ENCODE assay signal across 8 cellular contexts in genomic region chr11:8717876-8718753, GRCh38. TPM values are rescaled to one million over a fixed set of nuclear protein-coding genes. Genes with fewer than 3 reads are reported as not detected.
DNase-seq lines count a peak whose midpoint lies in the region; ATAC-seq, FAIRE-seq and TF ChIP-seq lines count a peak whose summit lies in the region.

No MANE protein-coding gene starts in this region.

- POLR2A ChIA-PET in MCF 10A (lab: Yijun Ruan, JAX): interaction anchor here (0.6 to 2.1 kb wide), 7 partner anchors 27 to 501 kb away, joined by 3 to 19 read pairs (median 3); a partner anchor contains a TSS
- POLR2A ChIA-PET in activated CD4-positive, alpha-beta T cell treated with anti-CD3 and anti-CD28 coated beads, Interleukin-2, amount 10 ng/mL, durations not matched to agents 7 days and 5 days (lab: Charles Lee): no interaction called here

- H3K9ac ChIP-seq in HUES64 (ENCODE audit: low read depth, low read length): peak overlapping the region; percentile 45; the same call in 1 of the 2 replicates

- peak; percentile 78 for DNase-seq in AG09309 (ENCODE audit: low read depth)
- DNase-seq in MCF 10A (ENCODE audit: unreplicated experiment): peak; percentile 78
- DNase-seq in lung (ENCODE audit: low spot score): peak; percentile 67
- peak; percentile 80 for DNase-seq in urothelium cell line (ENCODE audit: low spot score)
- DNase-seq in activated CD4-positive, alpha-beta T cell treated with anti-CD3 and anti-CD28 coated beads, Interleukin-2, amount 10 ng/mL, durations not matched to agents 7 days and 5 days: no peak
- DNase-seq in stimulated activated CD8-positive, alpha-beta memory T cell treated with anti-CD3 and anti-CD28 coated beads, Interleukin-4, amount 100 ng/mL, for 48 hours: no peak

- H3K9me3 Mint-ChIP-seq in MCF 10A (ENCODE audit: unreplicated experiment): no peaks in the 10 kb centered on the region
- H3K9me3 Mint-ChIP-seq in activated CD4-positive, alpha-beta T cell treated with anti-CD3 and anti-CD28 coated beads, Interleukin-2, amount 10 ng/mL, durations not matched to agents 7 days and 5 days: no peaks in the 10 kb centered on the region

- BruUV-seq in MCF 10A (replicated peaks; lab: Mats Ljungman, UMichigan): no TSS peak

- H3K27ac ChIP-seq in HUES64 (ENCODE audit: low read depth, low read length) (peak overlapping the region; percentile 60), lung (ENCODE audit: low read depth in 1 of 2, low read length in 1 of 2) (peak overlapping the region; percentile 78 to 81)

- 71% methylated on average over 7 of the region's 11 CpGs for WGBS in HUES64
- WGBS in lung, 2 donors: 30 to 48% methylated on average over 11 of the region's 11 CpGs

- intact Hi-C loops in MCF 10A (cut with micrococcal nuclease): loop anchor here (2.0 kb wide), 1 partner anchor 49 kb away; no protein-coding TSS in a partner anchor

- H3K36me3 ChIP-seq in HUES64 (ENCODE audit: insufficient read depth, low read length): peaks cover 26% of the 10 kb centered on the region; the same call in 1 of the 2 replicates
- peaks cover 0 to 13% of the 10 kb centered on the region in 2 donors for H3K36me3 ChIP-seq in lung (ENCODE audit: control insufficient read depth in 2 of 2, insufficient read depth in 2 of 2, low read length in 2 of 2)

- no peak overlapping the region for H3K4me3 ChIP-seq in AG09309 (ENCODE audit: control insufficient read depth, low read depth, low read length)
- H3K4me3 ChIP-seq in HUES64 (ENCODE audit: low read length): no peak overlapping the region
- H3K4me3 ChIP-seq in lung: no peak overlapping the region

- H3K4me1 Mint-ChIP-seq in MCF 10A (ENCODE audit: insufficient read depth, unreplicated experiment): peaks cover 43% of the 10 kb centered on the region
- H3K4me1 Mint-ChIP-seq in activated CD4-positive, alpha-beta T cell treated with anti-CD3 and anti-CD28 coated beads, Interleukin-2, amount 10 ng/mL, durations not matched to agents 7 days and 5 days: no peaks in the 10 kb centered on the region

- peak overlapping the region; percentile 15 for H3K4me3 Mint-ChIP-seq in MCF 10A (ENCODE audit: unreplicated experiment)
- H3K4me3 Mint-ChIP-seq in activated CD4-positive, alpha-beta T cell treated with anti-CD3 and anti-CD28 coated beads, Interleukin-2, amount 10 ng/mL, durations not matched to agents 7 days and 5 days: no peak overlapping the region

- CTCF ChIA-PET in MCF 10A (lab: Yijun Ruan, JAX): interaction anchor here (0.9 to 1.8 kb wide), 3 partner anchors 22 to 242 kb away, joined by 3 to 7 read pairs (median 3); no protein-coding TSS in a partner anchor
- CTCF ChIA-PET in activated CD4-positive, alpha-beta T cell treated with anti-CD3 and anti-CD28 coated beads, Interleukin-2, amount 10 ng/mL, durations not matched to agents 7 days and 5 days (lab: Charles Lee): interaction anchor here (2.0 kb wide), 1 partner anchor 242 kb away, joined by 4 read pairs; no protein-coding TSS in a partner anchor

- TF ChIP-seq CTCF in AG09309 (IDR thresholded peaks at IDR 0.05; ENCODE audit: control insufficient read depth, insufficient read depth, low read depth, low read length, missing control alignments) (no peak), MCF 10A (IDR thresholded peaks at IDR 0.05; ENCODE audit: unreplicated experiment) (no peak), lung (IDR thresholded peaks at IDR 0.05; ENCODE audit: control extremely low read depth, extremely low read depth) (no peak)

- H3K27me3 ChIP-seq in HUES64 (ENCODE audit: insufficient read depth, low read length) (no peaks in the 10 kb centered on the region), lung (ENCODE audit: control insufficient read depth, insufficient read depth) (no peaks in the 10 kb centered on the region)

- H3K27me3 Mint-ChIP-seq in MCF 10A (ENCODE audit: insufficient read depth, unreplicated experiment): no peaks in the 10 kb centered on the region
- H3K27me3 Mint-ChIP-seq in activated CD4-positive, alpha-beta T cell treated with anti-CD3 and anti-CD28 coated beads, Interleukin-2, amount 10 ng/mL, durations not matched to agents 7 days and 5 days: peaks cover 3% of the 10 kb centered on the region

- H3K27ac Mint-ChIP-seq in MCF 10A (ENCODE audit: low read depth, unreplicated experiment): peak overlapping the region; percentile 71
- no peak overlapping the region for H3K27ac Mint-ChIP-seq in activated CD4-positive, alpha-beta T cell treated with anti-CD3 and anti-CD28 coated beads, Interleukin-2, amount 10 ng/mL, durations not matched to agents 7 days and 5 days

- peaks cover 26% of the 10 kb centered on the region for H3K36me3 Mint-ChIP-seq in MCF 10A (ENCODE audit: insufficient read depth, unreplicated experiment)
- no peaks in the 10 kb centered on the region for H3K36me3 Mint-ChIP-seq in activated CD4-positive, alpha-beta T cell treated with anti-CD3 and anti-CD28 coated beads, Interleukin-2, amount 10 ng/mL, durations not matched to agents 7 days and 5 days (ENCODE audit: low read depth)

- H3K4me1 ChIP-seq in HUES64 (ENCODE audit: insufficient read depth, low read length): peaks cover 45% of the 10 kb centered on the region
- peaks cover 29 to 44% of the 10 kb centered on the region in 2 donors for H3K4me1 ChIP-seq in lung (ENCODE audit: control insufficient read depth in 2 of 2, insufficient read depth in 2 of 2, low read length in 2 of 2)

- ATAC-seq in lung (ENCODE audit: insufficient read depth, low FRiP score) (peak; percentile 4), HG03095 (IDR thresholded peaks at IDR 0.05; ENCODE audit: unreplicated experiment) (no peak)

- no peaks in the 10 kb centered on the region for H3K9me3 ChIP-seq in HUES64 (ENCODE audit: insufficient read depth, low read depth, low read length)
- no peaks in the 10 kb centered on the region for H3K9me3 ChIP-seq in lung (ENCODE audit: control insufficient read depth in 2 of 2, insufficient read depth in 1 of 2, low read length in 1 of 2)

- FAIRE-seq in urothelium cell line (lab: Jason Lieb, UNC): no peak

RNA-seq across cellular contexts. Expression of gene RPL27A, which starts 35.5 kb away (rescaled TPM):
- 2,634 TPM for polyA plus RNA-seq in HUES64 (2013, experiment 1 of 2)
- polyA plus RNA-seq in HUES64 (2013, experiment 2 of 2): 2,792 TPM
- 1,377 TPM in 2 replicates for total RNA-seq in MCF 10A (2022)
- total RNA-seq in lung: 1,000 to 10,000 TPM in 1 of 2 donors, 100 to 1,000 TPM in 1; 673 to 1,085 TPM
- polyA plus RNA-seq in lung: 1,000 to 10,000 TPM; 1,741 to 4,912 TPM
- 100 to 1,000 TPM; 737 to 869 TPM for total RNA-seq in activated CD4-positive, alpha-beta T cell treated with anti-CD3 and anti-CD28 coated beads, Interleukin-2, amount 10 ng/mL, durations not matched to agents 7 days and 5 days

RNA-seq across cellular contexts. Expression of gene TRIM66, which starts 35.6 kb away (rescaled TPM):
- polyA plus RNA-seq in HUES64 (2013, experiment 1 of 2): 2.0 TPM
- polyA plus RNA-seq in HUES64 (2013, experiment 2 of 2): 3.4 TPM
- total RNA-seq in MCF 10A (2022): 27.3 and 27.4 TPM in 2 replicates
- total RNA-seq in lung: 10 to 100 TPM; 20.0 to 23.9 TPM
- 1 to 10 TPM; 2.0 to 2.6 TPM for polyA plus RNA-seq in lung
- 10 to 100 TPM; 18.5 to 22.8 TPM for total RNA-seq in activated CD4-positive, alpha-beta T cell treated with anti-CD3 and anti-CD28 coated beads, Interleukin-2, amount 10 ng/mL, durations not matched to agents 7 days and 5 days

Comparison
In these comparisons a context has a peak if more than half of its experiments do, and no peak if none do; other contexts are left out.
1. DNase-seq: peak in AG09309 (single experiment), MCF 10A (single experiment), lung (single experiment) and urothelium cell line (single experiment); none in activated CD4-positive, alpha-beta T cell treated with anti-CD3 and anti-CD28 coated beads, Interleukin-2, amount 10 ng/mL, durations not matched to agents 7 days and 5 days (single experiment) and stimulated activated CD8-positive, alpha-beta memory T cell treated with anti-CD3 and anti-CD28 coated beads, Interleukin-4, amount 100 ng/mL, for 48 hours (single experiment).